ENCODE assay signal across 1 cellular context in genomic region chr14:24411468-24412454, GRCh38.
A peak's percentile ranks its signal among the peaks of the same experiment; 100 is the strongest.
TF ChIP-seq lines count a peak whose summit lies in the region.

No MANE protein-coding gene starts in this region.

TF ChIP-seq in HepG2, 621 proteins besides CTCF, POLR2A, EP300 and RAD21 (continues in another document):
- TF ChIP-seq ATF7 (IDR thresholded peaks at IDR 0.05): no peak
- TF ChIP-seq ATF7 (CRISPR knock-in tag; IDR thresholded peaks at IDR 0.05): no peak
- peak in 1 of 2 experiments; percentile 55; a peak in 1 of 4 replicates for TF ChIP-seq HMGXB4 (CRISPR knock-in tag; IDR thresholded peaks at IDR 0.05; ENCODE audit: borderline replicate concordance in 1 of 2, low read depth in 1 of 2)
- TF ChIP-seq PRDM10 (CRISPR knock-in tag; IDR thresholded peaks at IDR 0.05; ENCODE audit: low read depth): no peak
- TF ChIP-seq KLF11 (CRISPR knock-in tag; IDR thresholded peaks at IDR 0.05): no peak
- no peak for TF ChIP-seq IKZF4 (CRISPR knock-in tag; IDR thresholded peaks at IDR 0.05; ENCODE audit: borderline replicate concordance, low read depth, not compliant biosample characterization)
- no peak for TF ChIP-seq ZBTB42 (CRISPR knock-in tag; IDR thresholded peaks at IDR 0.05)
- 0 out of 2 replicates have a peak, but pooled peaks have one; percentile 34 for TF ChIP-seq ZNF558 (CRISPR knock-in tag; IDR thresholded peaks at IDR 0.05; ENCODE audit: borderline replicate concordance)
- TF ChIP-seq ZBTB26 (CRISPR knock-in tag; IDR thresholded peaks at IDR 0.05; ENCODE audit: borderline replicate concordance): 0 out of 2 replicates have a peak, but pooled peaks have one; percentile 41
- no peak for TF ChIP-seq ZNF343 (CRISPR knock-in tag; IDR thresholded peaks at IDR 0.05)
- TF ChIP-seq TARDBP (CRISPR knock-in tag; IDR thresholded peaks at IDR 0.05): no peak
- peak; percentile 86 for TF ChIP-seq STAG1 (CRISPR knock-in tag; IDR thresholded peaks at IDR 0.05)
- TF ChIP-seq BORCS8-MEF2B (CRISPR knock-in tag; IDR thresholded peaks at IDR 0.05): no peak; the same call in 1 of the 2 replicates
- no peak for TF ChIP-seq KDM3A (CRISPR knock-in tag; IDR thresholded peaks at IDR 0.05; ENCODE audit: low read depth)
- TF ChIP-seq ZNF616 (CRISPR knock-in tag; IDR thresholded peaks at IDR 0.05; ENCODE audit: low read depth): no peak
- peak; percentile 68; the same call in 1 of the 2 replicates for TF ChIP-seq ZBTB7A (CRISPR knock-in tag; IDR thresholded peaks at IDR 0.05)
- no peak for TF ChIP-seq REL (CRISPR knock-in tag; conservative IDR thresholded peaks at IDR 0.05)
- peak; percentile 35; the same call in 1 of the 2 replicates for TF ChIP-seq MYC (CRISPR knock-in tag; IDR thresholded peaks at IDR 0.05; ENCODE audit: borderline replicate concordance)
- 0 out of 2 replicates have a peak, but pooled peaks have one; percentile 47 for TF ChIP-seq NFKB2 (CRISPR knock-in tag; IDR thresholded peaks at IDR 0.05; ENCODE audit: borderline replicate concordance)
- peak; percentile 91 for TF ChIP-seq XRCC5 (optimal IDR thresholded peaks at IDR 0.05; ENCODE audit: low read length)
- TF ChIP-seq NFIB (CRISPR knock-in tag; IDR thresholded peaks at IDR 0.05; ENCODE audit: borderline replicate concordance): no peak
- no peak for TF ChIP-seq SP1 (IDR thresholded peaks at IDR 0.05)
- TF ChIP-seq SP1 (CRISPR knock-in tag; IDR thresholded peaks at IDR 0.05): 0 out of 2 replicates have a peak, but pooled peaks have one; percentile 14
- TF ChIP-seq GATA4 (IDR thresholded peaks at IDR 0.05; ENCODE audit: borderline replicate concordance, low read depth): 0 out of 2 replicates have a peak, but pooled peaks have one; percentile 15
- TF ChIP-seq MED8 (CRISPR knock-in tag; IDR thresholded peaks at IDR 0.05; ENCODE audit: insufficient replicate concordance): no peak
- no peak for TF ChIP-seq TBL1XR1 (IDR thresholded peaks at IDR 0.05; ENCODE audit: borderline replicate concordance, low read length, partially characterized antibody)
- TF ChIP-seq TFDP2 (CRISPR knock-in tag; IDR thresholded peaks at IDR 0.05): no peak
- TF ChIP-seq ZNF737 (CRISPR knock-in tag; IDR thresholded peaks at IDR 0.05; ENCODE audit: borderline replicate concordance): peak; percentile 44; the same call in 1 of the 2 replicates
- TF ChIP-seq KMT2A (CRISPR knock-in tag; IDR thresholded peaks at IDR 0.05): no peak
- no peak for TF ChIP-seq YY1 (IDR thresholded peaks at IDR 0.05; ENCODE audit: insufficient read depth, insufficient replicate concordance, low read depth, low read length)
- no peak for TF ChIP-seq CHD2 (IDR thresholded peaks at IDR 0.05; ENCODE audit: low read depth, low read length)
- peak; percentile 40; the same call in 1 of the 2 replicates for TF ChIP-seq MIER3 (CRISPR knock-in tag; IDR thresholded peaks at IDR 0.05; ENCODE audit: borderline replicate concordance)
- TF ChIP-seq ZNF577 (CRISPR knock-in tag; IDR thresholded peaks at IDR 0.05; ENCODE audit: borderline replicate concordance, low read depth): no peak
- no peak for TF ChIP-seq MXI1 (IDR thresholded peaks at IDR 0.05; ENCODE audit: borderline replicate concordance, low read depth, low read length)
- 0 out of 2 replicates have a peak, but pooled peaks have one; percentile 14 for TF ChIP-seq GATAD2A (CRISPR knock-in tag; IDR thresholded peaks at IDR 0.05)
- no peak for TF ChIP-seq SPEN (CRISPR knock-in tag; IDR thresholded peaks at IDR 0.05; ENCODE audit: low read depth)
- TF ChIP-seq ZNF547 (CRISPR knock-in tag; IDR thresholded peaks at IDR 0.05): peak; percentile 19; the same call in 1 of the 2 replicates
- no peak for TF ChIP-seq MED1 (CRISPR knock-in tag; IDR thresholded peaks at IDR 0.05)
- TF ChIP-seq MAZ (IDR thresholded peaks at IDR 0.05; ENCODE audit: borderline replicate concordance, low read depth, low read length): no peak
- TF ChIP-seq MAZ (CRISPR knock-in tag; IDR thresholded peaks at IDR 0.05; ENCODE audit: low read depth): no peak
- no peak for TF ChIP-seq ESRRA (CRISPR knock-in tag; IDR thresholded peaks at IDR 0.05; ENCODE audit: low read depth)
- TF ChIP-seq RFXAP (CRISPR knock-in tag; IDR thresholded peaks at IDR 0.05; ENCODE audit: borderline replicate concordance): no peak
- TF ChIP-seq ISL2 (CRISPR knock-in tag; IDR thresholded peaks at IDR 0.05): no peak
- 0 out of 2 replicates have a peak, but pooled peaks have one; percentile 46 for TF ChIP-seq HBP1 (CRISPR knock-in tag; IDR thresholded peaks at IDR 0.05; ENCODE audit: low read depth)
- TF ChIP-seq ZNF124 (CRISPR knock-in tag; IDR thresholded peaks at IDR 0.05): peak; percentile 73; the same call in 1 of the 2 replicates
- no peak for TF ChIP-seq ZSCAN5A (CRISPR knock-in tag; IDR thresholded peaks at IDR 0.05; ENCODE audit: borderline replicate concordance)
- no peak for TF ChIP-seq ZBTB39 (CRISPR knock-in tag; IDR thresholded peaks at IDR 0.05)
- TF ChIP-seq MIXL1 (CRISPR knock-in tag; IDR thresholded peaks at IDR 0.05): 0 out of 2 replicates have a peak, but pooled peaks have one; percentile 21
- no peak for TF ChIP-seq ZNF17 (CRISPR knock-in tag; IDR thresholded peaks at IDR 0.05)
- 0 out of 2 replicates have a peak, but pooled peaks have one; percentile 2 for TF ChIP-seq ZNF563 (CRISPR knock-in tag; IDR thresholded peaks at IDR 0.05)
- TF ChIP-seq IRX3 (CRISPR knock-in tag; IDR thresholded peaks at IDR 0.05; ENCODE audit: borderline replicate concordance, low read depth): no peak
- no peak for TF ChIP-seq ZNF362 (CRISPR knock-in tag; IDR thresholded peaks at IDR 0.05; ENCODE audit: borderline replicate concordance)
- no peak for TF ChIP-seq ZBTB3 (CRISPR knock-in tag; IDR thresholded peaks at IDR 0.05; ENCODE audit: borderline replicate concordance, low read depth)
